ENCODE assay signal across 14 cellular contexts in the genomic region with DNA sequence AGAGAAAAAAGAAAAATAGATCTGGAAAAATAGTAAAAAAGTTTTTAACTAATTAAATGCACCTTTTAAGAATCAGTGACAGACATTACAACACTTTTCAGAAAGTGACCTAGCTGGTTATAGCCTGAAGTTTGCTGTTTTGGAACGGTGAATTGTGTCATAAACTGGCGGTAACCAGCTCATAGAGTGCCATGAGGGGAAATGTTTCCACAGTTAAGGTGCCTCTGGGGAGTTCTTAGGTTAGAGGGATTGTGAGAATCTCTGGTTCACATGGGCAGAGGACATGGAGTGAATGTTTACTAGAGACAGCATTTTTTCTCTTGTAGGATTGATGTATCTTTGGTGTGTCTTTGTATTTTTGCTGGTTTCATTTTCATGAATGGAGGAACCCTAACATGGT. TPM values are rescaled to one million over a fixed set of nuclear protein-coding genes. Genes with fewer than 3 reads are reported as not detected.
DNase-seq lines count a peak whose midpoint lies in the region; ATAC-seq and TF ChIP-seq lines count a peak whose summit lies in the region.
"Had no signal": no experiment of that assay in that cellular context is flagged by ENCODE, and none has a peak within 500 bp of the region (broad histone marks: within the 10 kb centered on the region; RNA-seq: fewer than 3 reads in every experiment).

No MANE protein-coding gene starts in this region.

- no peaks in the 10 kb centered on the region for H3K9me3 Mint-ChIP-seq in endothelial cell (ENCODE audit: unreplicated experiment)
- H3K9me3 Mint-ChIP-seq in progenitor cell of endocrine pancreas (ENCODE audit: low read depth), result no peaks in the 10 kb centered on the region
- H3K9me3 Mint-ChIP-seq: activated naive CD4-positive, alpha-beta T cell treated with anti-CD3 and anti-CD28 coated beads, Interleukin-2, amount 50 U/mL, for 24 hours; central memory CD8-positive, alpha-beta T cell had no signal

- peak overlapping the region; percentile 63 for H3K9ac ChIP-seq in GM23248

- TF ChIP-seq CTCF in endothelial cell (IDR thresholded peaks at IDR 0.05; ENCODE audit: unreplicated experiment), result no peak
- TF ChIP-seq CTCF in progenitor cell of endocrine pancreas (IDR thresholded peaks at IDR 0.05; ENCODE audit: unreplicated experiment), result no peak

- peak overlapping the region; percentile 80 for H3K4me2 ChIP-seq in GM23248 (ENCODE audit: unreplicated experiment)

- DNase-seq in GM23248 (peak; percentile 76), NCI-H82 treated with DMSO at 0.1 percent for 48 hours (lab: John Stamatoyannopoulos, UW; ENCODE audit: unreplicated experiment) (peak; percentile 60), endothelial cell (ENCODE audit: low spot score) (no peak), progenitor cell of endocrine pancreas (ENCODE audit: low spot score, unreplicated experiment) (no peak), NCI-H1694 treated with DMSO at 0.1 percent for 48 hours (lab: John Stamatoyannopoulos, UW) (no peak), ACHN (no peak)
- DNase-seq: islet precursor cell, Kasumi-1, NCI-H2171 treated with DMSO at 0.1 percent for 48 hours had no signal

- peaks cover 49% of the 10 kb centered on the region for H3F3A ChIP-seq in GM23248 (ENCODE audit: insufficient read depth)

- no peaks in the 10 kb centered on the region for H3K9me3 ChIP-seq in GM23248 (ENCODE audit: low read depth)
- H3K9me3 ChIP-seq: thoracic aorta had no signal

- peak overlapping the region; percentile 64 for H3K4me3 ChIP-seq in GM23248
- H3K4me3 ChIP-seq: thoracic aorta had no signal

- H3K27me3 Mint-ChIP-seq in endothelial cell (ENCODE audit: unreplicated experiment) (no peaks in the 10 kb centered on the region), progenitor cell of endocrine pancreas (no peaks in the 10 kb centered on the region)
- H3K27me3 Mint-ChIP-seq: activated naive CD4-positive, alpha-beta T cell treated with anti-CD3 and anti-CD28 coated beads, Interleukin-2, amount 50 U/mL, for 24 hours; central memory CD8-positive, alpha-beta T cell had no signal

- H3K27ac ChIP-seq in GM23248, result peak overlapping the region; percentile 72
- H3K27ac ChIP-seq: thoracic aorta had no signal

- H3K79me2 ChIP-seq in GM23248 (ENCODE audit: insufficient read depth), result peaks cover 73% of the 10 kb centered on the region

- peaks cover 74% of the 10 kb centered on the region for H3K4me1 ChIP-seq in GM23248 (ENCODE audit: insufficient read depth)

- H3K27ac Mint-ChIP-seq in endothelial cell (ENCODE audit: unreplicated experiment) (no peak overlapping the region), progenitor cell of endocrine pancreas (peak overlapping the region; percentile 2)
- H3K27ac Mint-ChIP-seq: activated naive CD4-positive, alpha-beta T cell treated with anti-CD3 and anti-CD28 coated beads, Interleukin-2, amount 50 U/mL, for 24 hours had no signal

- no peaks in the 10 kb centered on the region for H3K27me3 ChIP-seq in GM23248 (replicated peaks; ENCODE audit: insufficient read depth)

- H2AFZ ChIP-seq in GM23248, result no peak overlapping the region

- peak overlapping the region; percentile 52 for H3K4me3 Mint-ChIP-seq in endothelial cell (ENCODE audit: unreplicated experiment)
- peak overlapping the region; percentile 54 for H3K4me3 Mint-ChIP-seq in progenitor cell of endocrine pancreas (ENCODE audit: low read depth)

- H3K9me2 ChIP-seq in GM23248 (ENCODE audit: insufficient read depth), result no peaks in the 10 kb centered on the region

- H3K36me3 Mint-ChIP-seq in endothelial cell (ENCODE audit: low read depth, unreplicated experiment) (no peaks in the 10 kb centered on the region), progenitor cell of endocrine pancreas (ENCODE audit: insufficient read depth) (no peaks in the 10 kb centered on the region)
- H3K36me3 Mint-ChIP-seq: activated naive CD4-positive, alpha-beta T cell treated with anti-CD3 and anti-CD28 coated beads, Interleukin-2, amount 50 U/mL, for 24 hours had no signal

- H3K4me1 Mint-ChIP-seq in endothelial cell (ENCODE audit: unreplicated experiment) (peaks cover 22% of the 10 kb centered on the region), progenitor cell of endocrine pancreas (ENCODE audit: low read depth) (peaks cover 36% of the 10 kb centered on the region)

- H4K20me1 ChIP-seq in GM23248 (ENCODE audit: insufficient read depth), result no peaks in the 10 kb centered on the region

- no peaks in the 10 kb centered on the region; the same call in 1 of the 2 replicates for H3K36me3 ChIP-seq in GM23248 (ENCODE audit: low read depth)
- H3K36me3 ChIP-seq: thoracic aorta had no signal

- whole genome bisulfite sequencing in GM23248 (ENCODE audit: low coverage in 1 of 2, low lambda C conversion rate in 2 of 2, missing lambda C conversion rate in 2 of 2), 2 experiments, result 2 to 9% methylated on average over 2 of the region's 2 CpGs

- in situ Hi-C loops in GM23248 (cut with MboI) (no loop called here), ACHN (cut with HindIII; ENCODE audit: low pct_ligation_motif_present, low pct_unique_long_range_greater_than_20kb, low sequenced_read_pairs) (no loop called here)

- no peak for ATAC-seq in activated CD4-positive, CD25-positive, alpha-beta regulatory T cell treated with anti-CD3 and anti-CD28 coated beads, Interleukin-2, amount 50 U/mL, for 24 hours
- ATAC-seq: sciatic nerve had no signal

RNA-seq across cellular contexts. Expression of gene TBC1D23, which starts 2.8 kb away (rescaled TPM):
- total RNA-seq in GM23248 (2014; rRNA removed; shearing (Covaris generic)), result 82.5 and 103 TPM in 2 replicates
- polyA plus RNA-seq in GM23248 (2016; fragmentation: Nextera tagmentation; extraction: Ambion mirVana), result 53.0 and 54.1 TPM in 2 replicates
- total RNA-seq in endothelial cell (ENCODE audit: unreplicated experiment) (31.2 TPM), progenitor cell of endocrine pancreas (44.6 and 48.8 TPM in 2 replicates)

Comparison
In these comparisons a context has a peak if more than half of its experiments do, and no peak if none do; other contexts are left out.
1. DNase-seq: peak in GM23248 (single experiment) and NCI-H82 treated with DMSO at 0.1 percent for 48 hours (single experiment); none in endothelial cell (single experiment), progenitor cell of endocrine pancreas (single experiment), NCI-H1694 treated with DMSO at 0.1 percent for 48 hours (single experiment) and ACHN (single experiment).